Comparison of ENCODE assay signal across 1 cellular context in the genomic region with DNA sequence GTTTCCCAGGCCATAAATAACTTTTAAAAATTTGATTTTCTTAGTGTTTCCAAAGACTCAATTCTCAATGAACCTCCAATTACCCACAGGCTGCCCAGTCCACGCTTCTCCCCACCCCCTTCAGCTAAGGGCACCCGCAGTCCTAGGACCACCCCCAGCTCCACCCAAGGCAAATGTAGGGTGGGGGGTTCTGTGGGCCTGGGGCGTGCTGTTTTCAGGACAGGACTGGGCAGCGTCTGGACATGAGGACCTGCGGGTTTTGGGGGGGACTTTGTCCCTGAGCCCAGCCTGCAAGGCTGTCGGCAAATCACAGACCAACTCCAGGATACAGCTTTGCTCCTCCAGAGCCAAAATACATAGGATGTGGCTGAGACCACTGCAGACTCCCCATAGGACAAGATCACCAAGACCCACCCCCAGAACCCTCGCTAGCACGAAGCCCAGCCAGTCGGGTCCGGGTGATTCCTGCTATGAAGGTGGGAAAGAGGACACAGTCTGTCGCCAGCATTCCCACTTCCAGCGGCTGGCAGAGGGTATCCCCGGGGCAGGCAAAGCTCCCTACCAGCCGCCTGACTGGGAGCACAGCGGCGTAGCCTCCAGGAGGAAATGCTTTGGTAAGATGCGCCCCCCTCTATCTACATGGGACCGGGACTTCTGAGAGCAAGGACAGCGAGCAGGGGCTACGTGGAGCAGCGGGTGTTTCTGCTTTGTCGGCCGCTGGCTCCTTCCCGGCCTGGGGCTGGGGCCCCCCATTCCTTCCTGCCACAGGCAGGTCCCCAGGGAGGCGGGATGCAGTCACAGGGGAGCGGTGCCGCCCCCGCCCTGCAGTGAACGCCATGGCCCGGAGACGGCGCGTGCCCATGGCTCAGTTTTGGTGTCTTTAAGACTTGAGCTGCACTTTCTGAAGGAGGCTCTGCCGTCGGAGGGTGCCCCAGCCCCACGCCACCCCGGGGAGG.
TF ChIP-seq lines count a peak whose summit lies in the region.

No MANE protein-coding gene starts in this region.

TF ChIP-seq in HCT116, 20 proteins besides CTCF, POLR2A, EP300 and RAD21:
- TF ChIP-seq POLR2AphosphoS5 (IDR thresholded peaks at IDR 0.05; ENCODE audit: low read depth, low read length) (0 out of 2 replicates have a peak, but pooled peaks have one; percentile 9), CEBPB (IDR thresholded peaks at IDR 0.05; ENCODE audit: low read depth) (no peak)
